ENCODE assay signal across 3 cellular contexts in the genomic region with DNA sequence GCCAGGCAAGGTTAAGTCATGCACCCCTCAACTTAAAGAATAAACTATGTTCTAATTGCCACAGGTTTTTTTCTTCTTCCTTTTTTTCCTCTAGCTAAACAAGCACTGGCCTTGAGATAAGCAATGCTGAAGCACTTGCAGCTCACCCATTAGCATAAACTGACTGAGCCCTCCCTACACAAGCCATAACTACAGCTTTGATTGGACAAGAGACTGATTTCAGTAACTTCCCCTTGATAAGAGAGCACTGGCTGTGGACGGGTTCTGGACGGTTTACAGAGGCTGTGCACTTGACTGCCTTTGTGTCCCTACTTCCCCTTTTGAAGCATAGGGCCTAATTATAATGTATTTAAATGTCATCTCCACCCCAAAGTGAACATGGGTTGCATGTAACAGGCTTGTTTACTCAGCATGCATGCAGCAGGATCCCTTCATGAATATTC. TPM values are rescaled to one million over a fixed set of nuclear protein-coding genes. Genes with fewer than 3 reads are reported as not detected.
"Had no signal": no experiment of that assay in that cellular context is flagged by ENCODE, and none has a peak within 500 bp of the region (broad histone marks: within the 10 kb centered on the region; RNA-seq: fewer than 3 reads in every experiment).

No MANE protein-coding gene starts in this region.

RNA-seq across cellular contexts. Expression of a gene that starts 26.4 kb away (rescaled TPM):
- polyA plus RNA-seq: fibroblast of lung; naive thymus-derived CD4-positive, alpha-beta T cell; right cardiac atrium had no signal
